ENCODE assay signal across 26 cellular contexts in the genomic region with DNA sequence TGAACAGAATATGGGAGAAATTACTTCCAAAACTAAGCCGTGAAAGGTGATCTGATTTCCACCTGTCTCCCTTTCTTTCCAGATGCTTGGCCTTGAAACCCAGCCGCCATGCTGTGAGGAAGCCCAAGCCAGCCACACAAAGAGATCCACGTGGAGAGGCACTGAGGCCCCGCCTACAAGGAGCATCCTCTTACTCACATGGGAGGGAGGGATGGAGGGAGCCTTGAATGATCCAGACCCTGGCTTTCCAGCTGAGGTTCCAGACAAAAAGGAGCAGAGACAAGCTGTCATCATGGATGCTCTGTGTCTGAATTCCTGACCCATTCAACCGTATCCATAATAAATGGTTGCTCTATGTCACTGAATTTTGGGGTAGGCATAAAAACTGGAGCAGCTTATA. TPM values are rescaled to one million over a fixed set of nuclear protein-coding genes. Genes with fewer than 3 reads are reported as not detected.
DNase-seq lines count a peak whose midpoint lies in the region; ATAC-seq and TF ChIP-seq lines count a peak whose summit lies in the region.
"Had no signal": no experiment of that assay in that cellular context is flagged by ENCODE, and none has a peak within 500 bp of the region (broad histone marks: within the 10 kb centered on the region; RNA-seq: fewer than 3 reads in every experiment).

No MANE protein-coding gene starts in this region.

- H3K4me3 Mint-ChIP-seq in brain: no peak overlapping the region
- H3K4me3 Mint-ChIP-seq: activated naive CD4-positive, alpha-beta T cell treated with anti-CD3 and anti-CD28 coated beads, Interleukin-2, amount 50 U/mL, for 24 hours; activated T-helper 1 cell treated with anti-CD3 and anti-CD28 coated beads, Interleukin-12 subunit alpha, Interleukin-12 subunit beta, Interleukin-2, Interleukin-4 antibody, amounts not matched to agents 30 ng/mL and 10 ng/mL and 1 ng/mL, durations not matched to agents 14 hours and 24 hours and 36 hours; CD4-positive, alpha-beta T cell; central memory CD8-positive, alpha-beta T cell; IgD-negative memory B cell; natural killer cell; stimulated activated naive CD8-positive, alpha-beta T cell treated with anti-CD3 and anti-CD28 coated beads, Interleukin-15, amount 100 ng/mL, for 72 hours had no signal

- DNase-seq in ELR (ENCODE audit: low read depth) (peak; percentile 26), NCI-H69 (lab: John Stamatoyannopoulos, UW) (peak; percentile 15), myocyte (ENCODE audit: low read depth) (peak; percentile 18), right lobe of liver (no peak), coronary artery (ENCODE audit: low spot score) (no peak)
- DNase-seq in stimulated activated naive CD8-positive, alpha-beta T cell treated with anti-CD3 and anti-CD28 coated beads, Interleukin-15, Interleukin-2, amounts not matched to agents 100 U/mL and 50 U/mL, for 24 hours: no peak
- no peak for DNase-seq in stimulated activated CD4-positive, alpha-beta T cell treated with anti-CD3 and anti-CD28 coated beads, Interleukin-2, amount 100 ng/mL, for 24 hours
- DNase-seq: activated CD4-positive, alpha-beta T cell treated with anti-CD3 and anti-CD28 coated beads, Interleukin-2, amount 50 U/mL, for 4 hours; aorta; CD4-positive, alpha-beta T cell; heart right ventricle; natural killer cell; NCI-H1105; NCI-H2029; NK-92 treated with Interleukin-12 subunit alpha and Interleukin-12 subunit beta, amount 100 ng/mL, for 24 hours; ovary; Peyer's patch; stimulated activated naive CD8-positive, alpha-beta T cell treated with anti-CD3 and anti-CD28 coated beads, Interleukin-15, amount 100 ng/mL, for 72 hours; tibial artery had no signal

- peaks cover 3% of the 10 kb centered on the region for H3K27me3 Mint-ChIP-seq in brain
- H3K27me3 Mint-ChIP-seq: activated naive CD4-positive, alpha-beta T cell treated with anti-CD3 and anti-CD28 coated beads, Interleukin-2, amount 50 U/mL, for 24 hours; CD4-positive, alpha-beta T cell; central memory CD8-positive, alpha-beta T cell; stimulated activated naive CD8-positive, alpha-beta T cell treated with anti-CD3 and anti-CD28 coated beads, Interleukin-15, amount 100 ng/mL, for 72 hours had no signal

- TF ChIP-seq CTCF in brain (conservative IDR thresholded peaks at IDR 0.05) (no peak), right lobe of liver (IDR thresholded peaks at IDR 0.05) (no peak), coronary artery (IDR thresholded peaks at IDR 0.05) (no peak)

- intact Hi-C loops in right lobe of liver (cut with DNase I): no loop called here

- no peak overlapping the region for H3K27ac ChIP-seq in right lobe of liver
- H3K27ac ChIP-seq in coronary artery: no peak overlapping the region
- H3K27ac ChIP-seq: heart right ventricle, ovary, Peyer's patch, SJCRH30 had no signal

- H3K4me1 ChIP-seq in right lobe of liver: peaks cover 0 to 8% (median 2%) of the 10 kb centered on the region in 4 donors

- H3K4me3 ChIP-seq in right lobe of liver (no peak overlapping the region), coronary artery (no peak overlapping the region)
- H3K4me3 ChIP-seq: heart right ventricle, ovary, Peyer's patch, SJCRH30, tibial artery had no signal

- H3K9me3 Mint-ChIP-seq in brain: peaks cover 14 to 19% (median 17%) of the 10 kb centered on the region in 5 experiments

- H3K36me3 ChIP-seq in right lobe of liver: no peaks in the 10 kb centered on the region
- H3K36me3 ChIP-seq: heart right ventricle, ovary, Peyer's patch, SJCRH30, tibial artery had no signal

- peaks cover 13% of the 10 kb centered on the region for H3K4me1 Mint-ChIP-seq in brain
- H3K4me1 Mint-ChIP-seq: IgD-negative memory B cell had no signal

- WGBS in right lobe of liver (ENCODE audit: insufficient coverage, low coverage, low lambda C conversion rate, missing lambda C conversion rate): 54% methylated on average over 4 of the region's 5 CpGs

- H3K27me3 ChIP-seq in right lobe of liver: no peaks in the 10 kb centered on the region
- H3K27me3 ChIP-seq: heart right ventricle, ovary, Peyer's patch, SJCRH30, tibial artery had no signal

- H3K36me3 Mint-ChIP-seq in brain: peaks cover 3% of the 10 kb centered on the region
- H3K36me3 Mint-ChIP-seq: natural killer cell had no signal

- peak overlapping the region in 3 of 5 experiments; percentile 79 to 90 (median 83) for H3K27ac Mint-ChIP-seq in brain
- H3K27ac Mint-ChIP-seq: activated T-helper 1 cell treated with anti-CD3 and anti-CD28 coated beads, Interleukin-12 subunit alpha, Interleukin-12 subunit beta, Interleukin-2, Interleukin-4 antibody, amounts not matched to agents 30 ng/mL and 10 ng/mL and 1 ng/mL, durations not matched to agents 14 hours and 24 hours and 36 hours; CD4-positive, alpha-beta T cell; IgD-negative memory B cell; natural killer cell; stimulated activated naive CD8-positive, alpha-beta T cell treated with anti-CD3 and anti-CD28 coated beads, Interleukin-15, amount 100 ng/mL, for 72 hours had no signal

- TF ChIP-seq POLR2A in right lobe of liver (IDR thresholded peaks at IDR 0.05): no peak

- no peak for ATAC-seq in right lobe of liver
- ATAC-seq in stimulated activated naive CD8-positive, alpha-beta T cell treated with anti-CD3 and anti-CD28 coated beads, Interleukin-15, Interleukin-2, amounts not matched to agents 100 U/mL and 50 U/mL, for 24 hours: no peak
- ATAC-seq: heart right ventricle; left lobe of liver; natural killer cell; stimulated activated naive CD8-positive, alpha-beta T cell treated with anti-CD3 and anti-CD28 coated beads, Interleukin-15, amount 100 ng/mL, for 72 hours had no signal

- H3K9me3 ChIP-seq in right lobe of liver: no peaks in the 10 kb centered on the region
- H3K9me3 ChIP-seq: ovary, Peyer's patch, tibial artery had no signal

RNA-seq across cellular contexts. Expression of a gene that starts 48.9 kb away (rescaled TPM):
- 11.7 TPM for polyA plus RNA-seq in brain (ENCODE audit: insufficient read depth, low read depth, low replicate concordance)
- total RNA-seq in myocyte (69.4 and 71.6 TPM in 2 replicates), right lobe of liver (10 to 100 TPM; 23.6 to 34.8 (median 28.3) TPM)
- polyA plus RNA-seq in myocyte (2012): 27.7 TPM

Comparison
In these comparisons a context has a peak if more than half of its experiments do, and no peak if none do; other contexts are left out.
1. DNase-seq: peak in ELR (single experiment), NCI-H69 (single experiment) and myocyte (single experiment); none in right lobe of liver (0 of 3), coronary artery (single experiment), stimulated activated naive CD8-positive, alpha-beta T cell treated with anti-CD3 and anti-CD28 coated beads, Interleukin-15, Interleukin-2, amounts not matched to agents 100 U/mL and 50 U/mL, for 24 hours (single experiment) and stimulated activated CD4-positive, alpha-beta T cell treated with anti-CD3 and anti-CD28 coated beads, Interleukin-2, amount 100 ng/mL, for 24 hours (0 of 2).